1 cellular context compared by ENCODE assay signal in the genomic region with DNA sequence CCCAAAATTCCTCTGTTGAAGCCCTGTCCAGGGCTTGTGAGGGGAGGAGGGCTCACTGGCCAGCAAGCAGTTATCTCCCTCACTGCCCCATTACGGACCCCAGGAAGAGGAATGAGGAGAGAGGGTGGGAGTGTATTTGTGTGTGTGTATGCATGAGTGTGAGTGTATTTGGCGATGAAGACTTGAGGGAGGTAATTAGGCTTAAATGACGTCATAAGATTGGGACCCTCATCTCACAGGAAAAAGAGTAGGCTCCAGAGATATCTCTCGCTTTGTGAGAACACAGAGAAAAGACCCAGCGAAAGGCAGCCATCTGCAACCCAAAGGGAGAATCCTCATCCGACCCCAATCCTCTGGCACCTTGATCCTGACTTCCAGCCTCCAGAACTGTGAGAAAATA.
TF ChIP-seq lines count a peak whose summit lies in the region.

No MANE protein-coding gene starts in this region.

TF ChIP-seq in K562, 482 proteins besides CTCF, POLR2A, EP300 and RAD21:
- TF ChIP-seq, protein P1, sequence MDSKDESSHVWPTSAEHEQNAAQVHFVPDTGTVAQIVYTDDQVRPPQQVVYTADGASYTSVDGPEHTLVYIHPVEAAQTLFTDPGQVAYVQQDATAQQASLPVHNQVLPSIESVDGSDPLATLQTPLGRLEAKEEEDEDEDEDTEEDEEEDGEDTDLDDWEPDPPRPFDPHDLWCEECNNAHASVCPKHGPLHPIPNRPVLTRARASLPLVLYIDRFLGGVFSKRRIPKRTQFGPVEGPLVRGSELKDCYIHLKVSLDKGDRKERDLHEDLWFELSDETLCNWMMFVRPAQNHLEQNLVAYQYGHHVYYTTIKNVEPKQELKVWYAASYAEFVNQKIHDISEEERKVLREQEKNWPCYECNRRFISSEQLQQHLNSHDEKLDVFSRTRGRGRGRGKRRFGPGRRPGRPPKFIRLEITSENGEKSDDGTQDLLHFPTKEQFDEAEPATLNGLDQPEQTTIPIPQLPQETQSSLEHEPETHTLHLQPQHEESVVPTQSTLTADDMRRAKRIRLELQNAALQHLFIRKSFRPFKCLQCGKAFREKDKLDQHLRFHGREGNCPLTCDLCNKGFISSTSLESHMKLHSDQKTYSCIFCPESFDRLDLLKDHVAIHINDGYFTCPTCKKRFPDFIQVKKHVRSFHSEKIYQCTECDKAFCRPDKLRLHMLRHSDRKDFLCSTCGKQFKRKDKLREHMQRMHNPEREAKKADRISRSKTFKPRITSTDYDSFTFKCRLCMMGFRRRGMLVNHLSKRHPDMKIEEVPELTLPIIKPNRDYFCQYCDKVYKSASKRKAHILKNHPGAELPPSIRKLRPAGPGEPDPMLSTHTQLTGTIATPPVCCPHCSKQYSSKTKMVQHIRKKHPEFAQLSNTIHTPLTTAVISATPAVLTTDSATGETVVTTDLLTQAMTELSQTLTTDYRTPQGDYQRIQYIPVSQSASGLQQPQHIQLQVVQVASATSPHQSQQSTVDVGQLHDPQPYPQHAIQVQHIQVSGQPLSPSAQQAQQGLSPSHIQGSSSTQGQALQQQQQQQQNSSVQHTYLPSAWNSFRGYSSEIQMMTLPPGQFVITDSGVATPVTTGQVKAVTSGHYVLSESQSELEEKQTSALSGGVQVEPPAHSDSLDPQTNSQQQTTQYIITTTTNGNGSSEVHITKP (IDR thresholded peaks at IDR 0.05; ENCODE audit: partially characterized antibody) = no peak
- TF ChIP-seq, protein P2, sequence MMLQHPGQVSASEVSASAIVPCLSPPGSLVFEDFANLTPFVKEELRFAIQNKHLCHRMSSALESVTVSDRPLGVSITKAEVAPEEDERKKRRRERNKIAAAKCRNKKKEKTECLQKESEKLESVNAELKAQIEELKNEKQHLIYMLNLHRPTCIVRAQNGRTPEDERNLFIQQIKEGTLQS (IDR thresholded peaks at IDR 0.05) = peak; percentile 17; the same call in 1 of the 2 replicates
- TF ChIP-seq, protein P2 (CRISPR knock-in tag; conservative IDR thresholded peaks at IDR 0.05) = no peak
